ENCODE assay signal across 20 cellular contexts in the genomic region with DNA sequence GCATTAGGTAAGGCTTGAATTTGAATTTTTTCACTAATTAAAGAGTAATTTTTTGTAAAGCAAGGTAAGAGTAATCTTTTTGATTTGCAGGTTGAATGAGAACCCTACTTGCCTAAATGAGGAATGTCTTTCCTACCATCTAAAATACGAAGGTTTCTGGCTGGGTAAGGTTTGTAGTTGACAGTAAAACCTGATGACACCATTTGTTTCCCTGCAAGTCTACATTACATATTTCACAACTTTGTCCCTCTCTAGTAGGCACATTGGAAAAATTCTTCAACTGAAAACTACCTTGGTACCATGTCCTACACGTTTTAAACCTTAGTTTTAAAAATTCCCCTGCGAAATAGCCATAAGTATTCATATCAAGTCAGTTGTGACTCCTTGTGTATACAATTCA. TPM values are rescaled to one million over a fixed set of nuclear protein-coding genes. Genes with fewer than 3 reads are reported as not detected.
DNase-seq lines count a peak whose midpoint lies in the region; ATAC-seq and TF ChIP-seq lines count a peak whose summit lies in the region.
"Had no signal": no experiment of that assay in that cellular context is flagged by ENCODE, and none has a peak within 500 bp of the region (broad histone marks: within the 10 kb centered on the region; RNA-seq: fewer than 3 reads in every experiment).

No MANE protein-coding gene starts in this region.

- TF ChIP-seq CTCF in GM23338 (conservative IDR thresholded peaks at IDR 0.05; ENCODE audit: low read depth in 2 of 2) (no peak), natural killer cell (IDR thresholded peaks at IDR 0.05) (no peak)

- no peak overlapping the region for H3K4ac ChIP-seq in trophoblast cell (ENCODE audit: low read depth, low read length)

- no peak overlapping the region for H3K14ac ChIP-seq in trophoblast cell (ENCODE audit: low read length)

- H4K8ac ChIP-seq in trophoblast cell (ENCODE audit: low read depth, low read length), result no peak overlapping the region

- H4K12ac ChIP-seq in trophoblast cell (ENCODE audit: low read depth, low read length), result no peak overlapping the region

- peaks cover 7% of the 10 kb centered on the region; the same call in 1 of the 2 replicates for H3F3A ChIP-seq in GM23338 (replicated peaks; ENCODE audit: low read depth)

- H3K79me2 ChIP-seq in GM23338 (replicated peaks; ENCODE audit: insufficient read depth), result peaks cover 19% of the 10 kb centered on the region
- H3K79me2 ChIP-seq in trophoblast cell (ENCODE audit: control insufficient read depth, insufficient read depth, low read length, poor library complexity), result no peaks in the 10 kb centered on the region

- H3K36me3 ChIP-seq in GM23338 (ENCODE audit: insufficient read depth) (peaks cover 35% of the 10 kb centered on the region), trophoblast cell (ENCODE audit: control insufficient read depth in 1 of 2, insufficient read depth in 2 of 2, low read length in 2 of 2) (peaks cover 11 to 32% of the 10 kb centered on the region in 2 experiments)

- ATAC-seq in activated CD4-positive, alpha-beta T cell treated with anti-CD3 and anti-CD28 coated beads for 36 hours, result no peak
- ATAC-seq in GM23338, result no peak
- no peak for ATAC-seq in natural killer cell
- ATAC-seq: Right ventricle myocardium inferior had no signal

- WGBS in trophoblast cell (ENCODE audit: extremely low coverage, insufficient coverage, insufficient read length), result no CpG with 5 or more reads among the region's 3 CpGs

- no peaks in the 10 kb centered on the region for H3K9me3 Mint-ChIP-seq in activated CD4-positive, alpha-beta T cell treated with anti-CD3 and anti-CD28 coated beads for 36 hours (ENCODE audit: low read depth)
- H3K9me3 Mint-ChIP-seq in activated CD4-positive, alpha-beta T cell treated with anti-CD3 and anti-CD28 coated beads, Interleukin-2, amount 10 ng/mL, durations not matched to agents 7 days and 5 days, result no peaks in the 10 kb centered on the region
- H3K9me3 Mint-ChIP-seq in GM23338, result no peaks in the 10 kb centered on the region
- no peaks in the 10 kb centered on the region for H3K9me3 Mint-ChIP-seq in activated naive CD8-positive, alpha-beta T cell treated with anti-CD3 and anti-CD28 coated beads for 36 hours
- no peaks in the 10 kb centered on the region for H3K9me3 Mint-ChIP-seq in natural killer cell
- H3K9me3 Mint-ChIP-seq: H9 had no signal

- no peak overlapping the region for H3K9ac ChIP-seq in trophoblast cell (ENCODE audit: low read length)

- H3K79me1 ChIP-seq in trophoblast cell (ENCODE audit: low read length), result no peaks in the 10 kb centered on the region

- no peak overlapping the region for H2AFZ ChIP-seq in GM23338
- no peak overlapping the region for H2AFZ ChIP-seq in trophoblast cell (ENCODE audit: insufficient read depth, low read length, poor library complexity)

- peak overlapping the region; percentile 53 for H3K27ac Mint-ChIP-seq in activated CD4-positive, alpha-beta T cell treated with anti-CD3 and anti-CD28 coated beads for 36 hours
- H3K27ac Mint-ChIP-seq in activated CD4-positive, alpha-beta T cell treated with anti-CD3 and anti-CD28 coated beads, Interleukin-2, amount 10 ng/mL, durations not matched to agents 7 days and 5 days, result no peak overlapping the region
- peak overlapping the region; percentile 72; the same call in 1 of the 2 replicates for H3K27ac Mint-ChIP-seq in GM23338
- H3K27ac Mint-ChIP-seq in activated naive CD8-positive, alpha-beta T cell treated with anti-CD3 and anti-CD28 coated beads for 36 hours, result peak overlapping the region; percentile 38
- peak overlapping the region; percentile 58 to 100 for H3K27ac Mint-ChIP-seq in natural killer cell

- H4K91ac ChIP-seq in trophoblast cell (ENCODE audit: low read depth, low read length), result no peak overlapping the region

- H4K20me1 ChIP-seq in GM23338 (replicated peaks; ENCODE audit: insufficient read depth), result peaks cover 10% of the 10 kb centered on the region

- H3K36me3 Mint-ChIP-seq in activated CD4-positive, alpha-beta T cell treated with anti-CD3 and anti-CD28 coated beads for 36 hours (ENCODE audit: low read depth), result peaks cover 63% of the 10 kb centered on the region
- peaks cover 59% of the 10 kb centered on the region for H3K36me3 Mint-ChIP-seq in activated CD4-positive, alpha-beta T cell treated with anti-CD3 and anti-CD28 coated beads, Interleukin-2, amount 10 ng/mL, durations not matched to agents 7 days and 5 days (ENCODE audit: low read depth)
- H3K36me3 Mint-ChIP-seq in GM23338 (ENCODE audit: low read depth), result peaks cover 67% of the 10 kb centered on the region
- peaks cover 59% of the 10 kb centered on the region for H3K36me3 Mint-ChIP-seq in activated naive CD8-positive, alpha-beta T cell treated with anti-CD3 and anti-CD28 coated beads for 36 hours
- H3K36me3 Mint-ChIP-seq in natural killer cell, result peaks cover 21% of the 10 kb centered on the region

- H3K4me1 ChIP-seq in GM23338 (ENCODE audit: insufficient read depth) (peaks cover 15% of the 10 kb centered on the region), trophoblast cell (ENCODE audit: control insufficient read depth in 1 of 2, insufficient read depth in 2 of 2, low read length in 2 of 2) (no peaks in the 10 kb centered on the region)

- no peak overlapping the region for H3K4me2 ChIP-seq in GM23338
- H3K4me2 ChIP-seq in trophoblast cell (ENCODE audit: low read length), result no peak overlapping the region

- CTCF ChIA-PET in activated CD4-positive, alpha-beta T cell treated with anti-CD3 and anti-CD28 coated beads for 36 hours (lab: Charles Lee), result interaction anchor here (0.8 to 2.6 kb wide), 4 partner anchors 10 to 57 kb away, joined by 3 to 12 read pairs (median 4); no protein-coding TSS in a partner anchor
- CTCF ChIA-PET in activated CD4-positive, alpha-beta T cell treated with anti-CD3 and anti-CD28 coated beads, Interleukin-2, amount 10 ng/mL, durations not matched to agents 7 days and 5 days (lab: Charles Lee), result interaction anchor here (1.4 to 2.2 kb wide), 2 partner anchors 13 to 41 kb away, joined by 3 to 7 read pairs; no protein-coding TSS in a partner anchor

- H2AK5ac ChIP-seq in trophoblast cell (ENCODE audit: low read length), result no peak overlapping the region

- no peak overlapping the region for H3K18ac ChIP-seq in trophoblast cell (ENCODE audit: low read length)

- H2BK120ac ChIP-seq in trophoblast cell (ENCODE audit: insufficient read depth, low read length, poor library complexity), result no peak overlapping the region

- no peak overlapping the region for H2BK12ac ChIP-seq in trophoblast cell (ENCODE audit: low read length)

- no peaks in the 10 kb centered on the region for H3K9me3 ChIP-seq in trophoblast cell (ENCODE audit: insufficient read depth, low read depth, low read length)
- H3K9me3 ChIP-seq: heart left ventricle, left ventricle myocardium inferior had no signal

- no peaks in the 10 kb centered on the region for H3K27me3 Mint-ChIP-seq in activated CD4-positive, alpha-beta T cell treated with anti-CD3 and anti-CD28 coated beads for 36 hours
- no peaks in the 10 kb centered on the region for H3K27me3 Mint-ChIP-seq in activated CD4-positive, alpha-beta T cell treated with anti-CD3 and anti-CD28 coated beads, Interleukin-2, amount 10 ng/mL, durations not matched to agents 7 days and 5 days
- H3K27me3 Mint-ChIP-seq in GM23338 (ENCODE audit: insufficient read depth, low read depth, poor library complexity) (peaks cover 21% of the 10 kb centered on the region), natural killer cell (ENCODE audit: low read depth in 2 of 2) (no peaks in the 10 kb centered on the region)
- no peaks in the 10 kb centered on the region for H3K27me3 Mint-ChIP-seq in activated naive CD8-positive, alpha-beta T cell treated with anti-CD3 and anti-CD28 coated beads for 36 hours
- H3K27me3 Mint-ChIP-seq: B cell had no signal

- H3K4me1 Mint-ChIP-seq in activated CD4-positive, alpha-beta T cell treated with anti-CD3 and anti-CD28 coated beads for 36 hours, result peaks cover 48% of the 10 kb centered on the region
- H3K4me1 Mint-ChIP-seq in activated CD4-positive, alpha-beta T cell treated with anti-CD3 and anti-CD28 coated beads, Interleukin-2, amount 10 ng/mL, durations not matched to agents 7 days and 5 days, result peaks cover 36% of the 10 kb centered on the region
- H3K4me1 Mint-ChIP-seq in GM23338 (peaks cover 43% of the 10 kb centered on the region), natural killer cell (peaks cover 26 to 56% of the 10 kb centered on the region in 2 donors)
- peaks cover 42% of the 10 kb centered on the region for H3K4me1 Mint-ChIP-seq in activated naive CD8-positive, alpha-beta T cell treated with anti-CD3 and anti-CD28 coated beads for 36 hours

- no peaks in the 10 kb centered on the region for H3K9me2 ChIP-seq in GM23338 (ENCODE audit: insufficient read depth)

- H2BK5ac ChIP-seq in trophoblast cell (ENCODE audit: low read depth, low read length, poor library complexity), result no peak overlapping the region

- H3K23ac ChIP-seq in trophoblast cell (ENCODE audit: low read length), result no peak overlapping the region

- POLR2A ChIA-PET in activated CD4-positive, alpha-beta T cell treated with anti-CD3 and anti-CD28 coated beads for 36 hours (lab: Charles Lee), result interaction anchor here (0.9 to 1.1 kb wide), 4 partner anchors 33 to 58 kb away, joined by 3 to 8 read pairs (median 5); no protein-coding TSS in a partner anchor
- POLR2A ChIA-PET in activated CD4-positive, alpha-beta T cell treated with anti-CD3 and anti-CD28 coated beads, Interleukin-2, amount 10 ng/mL, durations not matched to agents 7 days and 5 days (lab: Charles Lee), result no interaction called here

- H3K4me3 Mint-ChIP-seq in activated CD4-positive, alpha-beta T cell treated with anti-CD3 and anti-CD28 coated beads for 36 hours, result no peak overlapping the region
- H3K4me3 Mint-ChIP-seq in activated CD4-positive, alpha-beta T cell treated with anti-CD3 and anti-CD28 coated beads, Interleukin-2, amount 10 ng/mL, durations not matched to agents 7 days and 5 days, result no peak overlapping the region
- H3K4me3 Mint-ChIP-seq in GM23338 (no peak overlapping the region), natural killer cell (no peak overlapping the region)
- no peak overlapping the region for H3K4me3 Mint-ChIP-seq in activated naive CD8-positive, alpha-beta T cell treated with anti-CD3 and anti-CD28 coated beads for 36 hours
- H3K4me3 Mint-ChIP-seq: B cell, H9 had no signal

- intact Hi-C loops in activated CD4-positive, alpha-beta T cell treated with anti-CD3 and anti-CD28 coated beads for 36 hours (cut with DNase I, micrococcal nuclease), result no loop called here
- intact Hi-C loops in natural killer cell (cut with micrococcal nuclease), result no loop called here

- no peak for DNase-seq in activated CD4-positive, alpha-beta T cell treated with anti-CD3 and anti-CD28 coated beads for 36 hours
- DNase-seq in activated CD4-positive, alpha-beta T cell treated with anti-CD3 and anti-CD28 coated beads, Interleukin-2, amount 10 ng/mL, durations not matched to agents 7 days and 5 days, result no peak
- DNase-seq in GM23338 (ENCODE audit: low spot score), result no peak
- no peak for DNase-seq in activated naive CD8-positive, alpha-beta T cell treated with anti-CD3 and anti-CD28 coated beads for 36 hours
- DNase-seq in natural killer cell, result no peak
- DNase-seq in T-helper 2 cell, result no peak
- no peak for DNase-seq in cerebellar nuclear complex (lab: John Stamatoyannopoulos, UW)
- DNase-seq in trophoblast cell, result no peak
- DNase-seq: 8988T; anterior cingulate cortex; effector memory CD4-positive, alpha-beta T cell; H9; heart left ventricle; left ventricle myocardium inferior; NCI-H526 treated with DMSO at 0.1 percent for 48 hours; occipital lobe; right cardiac atrium; stimulated activated naive CD4-positive, alpha-beta T cell had no signal

- no peak overlapping the region for H3K4me3 ChIP-seq in GM23338
- H3K4me3 ChIP-seq in trophoblast cell (ENCODE audit: low read depth, low read length), result no peak overlapping the region
- H3K4me3 ChIP-seq: heart left ventricle, left ventricle myocardium inferior had no signal

- H3K27me3 ChIP-seq in GM23338 (ENCODE audit: insufficient read depth) (no peaks in the 10 kb centered on the region), trophoblast cell (ENCODE audit: insufficient read depth, low read length) (no peaks in the 10 kb centered on the region)
- H3K27me3 ChIP-seq: heart left ventricle had no signal

- H3K27ac ChIP-seq in GM23338 (ENCODE audit: low read depth) (peak overlapping the region; percentile 52; the same call in 1 of the 2 replicates), trophoblast cell (ENCODE audit: low read depth, low read length) (no peak overlapping the region)
- H3K27ac ChIP-seq: heart left ventricle had no signal

RNA-seq across cellular contexts. Expression of gene HNRNPA3, which starts 9.4 kb away (rescaled TPM):
- total RNA-seq in activated CD4-positive, alpha-beta T cell treated with anti-CD3 and anti-CD28 coated beads for 36 hours, result 100 to 1,000 TPM; 200 to 290 TPM
- total RNA-seq in activated CD4-positive, alpha-beta T cell treated with anti-CD3 and anti-CD28 coated beads, Interleukin-2, amount 10 ng/mL, durations not matched to agents 7 days and 5 days, result 100 to 1,000 TPM; 312 to 318 TPM
- 151 and 158 TPM in 2 replicates for total RNA-seq in GM23338 (2014; rRNA removed; shearing (Covaris generic))
- polyA plus RNA-seq in GM23338 (2016; fragmentation: Nextera tagmentation; extraction: Ambion mirVana), result 290 and 376 TPM in 2 replicates
- 100 to 1,000 TPM; 253 to 254 TPM for total RNA-seq in activated naive CD8-positive, alpha-beta T cell treated with anti-CD3 and anti-CD28 coated beads for 36 hours
- total RNA-seq in natural killer cell, result 100 to 1,000 TPM; 223 to 298 (median 289) TPM
- 339 and 340 TPM in 2 replicates for polyA plus RNA-seq in trophoblast cell (2013)

RNA-seq across cellular contexts. Expression of gene NFE2L2, which starts 42.6 kb away (rescaled TPM):
- total RNA-seq in activated CD4-positive, alpha-beta T cell treated with anti-CD3 and anti-CD28 coated beads for 36 hours, result 10 to 100 TPM; 56.6 to 81.5 TPM
- 10 to 100 TPM; 65.6 to 82.0 TPM for total RNA-seq in activated CD4-positive, alpha-beta T cell treated with anti-CD3 and anti-CD28 coated beads, Interleukin-2, amount 10 ng/mL, durations not matched to agents 7 days and 5 days
- total RNA-seq in GM23338 (2014; rRNA removed; shearing (Covaris generic)), result 28.0 and 35.0 TPM in 2 replicates
- polyA plus RNA-seq in GM23338 (2016; fragmentation: Nextera tagmentation; extraction: Ambion mirVana), result 37.8 and 39.1 TPM in 2 replicates
- 10 to 100 TPM; 68.3 to 70.3 TPM for total RNA-seq in activated naive CD8-positive, alpha-beta T cell treated with anti-CD3 and anti-CD28 coated beads for 36 hours
- 10 to 100 TPM; 76.0 to 99.8 (median 84.6) TPM for total RNA-seq in natural killer cell
- polyA plus RNA-seq in trophoblast cell (2013), result 78.1 and 80.1 TPM in 2 replicates
